ENCODE assay signal across 10 cellular contexts in genomic region chr16:87723224-87723619, GRCh38. TPM values are rescaled to one million over a fixed set of nuclear protein-coding genes. Genes with fewer than 3 reads are reported as not detected.
DNase-seq lines count a peak whose midpoint lies in the region; ATAC-seq and TF ChIP-seq lines count a peak whose summit lies in the region.
"Had no signal": no experiment of that assay in that cellular context is flagged by ENCODE, and none has a peak within 500 bp of the region (broad histone marks: within the 10 kb centered on the region; RNA-seq: fewer than 3 reads in every experiment).

No MANE protein-coding gene starts in this region.

- no peak for TF ChIP-seq POLR2A in testis (IDR thresholded peaks at IDR 0.05)

- H3K27ac ChIP-seq in right atrium auricular region (no peak overlapping the region), testis (peak overlapping the region in 1 of 2 donors; percentile 31)
- H3K27ac ChIP-seq: A549, neutrophil had no signal

- peak; percentile 33 for DNase-seq in activated CD4-positive, alpha-beta T cell treated with anti-CD3 and anti-CD28 coated beads for 36 hours
- DNase-seq in activated CD4-positive, alpha-beta T cell treated with anti-CD3 and anti-CD28 coated beads, Interleukin-2, amount 10 ng/mL, durations not matched to agents 24 days and 14 days: no peak
- DNase-seq in NCI-H1417 (lab: John Stamatoyannopoulos, UW): peak; percentile 79 to 95 (median 86)
- no peak for DNase-seq in activated B cell treated with CpG ODN at 0.5 μM for 24 hours
- DNase-seq in right atrium auricular region (ENCODE audit: low spot score): peak; percentile 70
- peak; percentile 93 for DNase-seq in testis
- no peak for DNase-seq in type B pancreatic cell (ENCODE audit: extremely low spot score, unreplicated experiment)

- H3K27me3 ChIP-seq in right atrium auricular region (no peaks in the 10 kb centered on the region), testis (no peaks in the 10 kb centered on the region)
- H3K27me3 ChIP-seq: neutrophil had no signal

- no peak overlapping the region for H3K4me3 Mint-ChIP-seq in activated CD4-positive, alpha-beta T cell treated with anti-CD3 and anti-CD28 coated beads for 36 hours
- H3K4me3 Mint-ChIP-seq in activated CD4-positive, alpha-beta T cell treated with anti-CD3 and anti-CD28 coated beads, Interleukin-2, amount 10 ng/mL, durations not matched to agents 24 days and 14 days: no peak overlapping the region
- H3K4me3 Mint-ChIP-seq in activated B cell treated with CpG ODN at 0.5 μM for 24 hours (no peak overlapping the region), type B pancreatic cell (no peak overlapping the region)

- intact Hi-C loops in activated CD4-positive, alpha-beta T cell treated with anti-CD3 and anti-CD28 coated beads for 36 hours (cut with DNase I, micrococcal nuclease): no loop called here
- intact Hi-C loops in activated CD4-positive, alpha-beta T cell treated with anti-CD3 and anti-CD28 coated beads, Interleukin-2, amount 10 ng/mL, durations not matched to agents 24 days and 14 days (cut with micrococcal nuclease): no loop called here
- intact Hi-C loops in activated B cell treated with CpG ODN at 0.5 μM for 24 hours (cut with micrococcal nuclease) (no loop called here), testis (cut with DNase I; ENCODE audit: low total_unique reads) (no loop called here)

- TF ChIP-seq CTCF in activated B cell treated with CpG ODN at 0.5 μM for 24 hours (IDR thresholded peaks at IDR 0.05) (no peak), right atrium auricular region (IDR thresholded peaks at IDR 0.05) (no peak), testis (IDR thresholded peaks at IDR 0.05) (no peak), type B pancreatic cell (conservative IDR thresholded peaks at IDR 0.05) (no peak)

- H3K4me3 ChIP-seq in right atrium auricular region (no peak overlapping the region), testis (no peak overlapping the region)
- H3K4me3 ChIP-seq: A549 had no signal

- peaks cover 63% of the 10 kb centered on the region for H3K36me3 Mint-ChIP-seq in activated CD4-positive, alpha-beta T cell treated with anti-CD3 and anti-CD28 coated beads for 36 hours (ENCODE audit: low read depth)
- H3K36me3 Mint-ChIP-seq in activated CD4-positive, alpha-beta T cell treated with anti-CD3 and anti-CD28 coated beads, Interleukin-2, amount 10 ng/mL, durations not matched to agents 24 days and 14 days (ENCODE audit: low read depth): peaks cover 45% of the 10 kb centered on the region
- H3K36me3 Mint-ChIP-seq in activated B cell treated with CpG ODN at 0.5 μM for 24 hours (ENCODE audit: low read depth) (peaks cover 73% of the 10 kb centered on the region), type B pancreatic cell (peaks cover 41% of the 10 kb centered on the region)

- H3K4me1 Mint-ChIP-seq in activated CD4-positive, alpha-beta T cell treated with anti-CD3 and anti-CD28 coated beads for 36 hours: peaks cover 7% of the 10 kb centered on the region
- peaks cover 9% of the 10 kb centered on the region for H3K4me1 Mint-ChIP-seq in activated CD4-positive, alpha-beta T cell treated with anti-CD3 and anti-CD28 coated beads, Interleukin-2, amount 10 ng/mL, durations not matched to agents 24 days and 14 days
- H3K4me1 Mint-ChIP-seq in activated B cell treated with CpG ODN at 0.5 μM for 24 hours (peaks cover 31% of the 10 kb centered on the region), type B pancreatic cell (ENCODE audit: unreplicated experiment) (peaks cover 28% of the 10 kb centered on the region)

- H3K9me3 ChIP-seq in right atrium auricular region (no peaks in the 10 kb centered on the region), testis (no peaks in the 10 kb centered on the region)
- H3K9me3 ChIP-seq: A549, neutrophil had no signal

- no peaks in the 10 kb centered on the region for H3K27me3 Mint-ChIP-seq in activated CD4-positive, alpha-beta T cell treated with anti-CD3 and anti-CD28 coated beads for 36 hours
- H3K27me3 Mint-ChIP-seq in activated CD4-positive, alpha-beta T cell treated with anti-CD3 and anti-CD28 coated beads, Interleukin-2, amount 10 ng/mL, durations not matched to agents 24 days and 14 days: no peaks in the 10 kb centered on the region
- H3K27me3 Mint-ChIP-seq in activated B cell treated with CpG ODN at 0.5 μM for 24 hours: no peaks in the 10 kb centered on the region
- H3K27me3 Mint-ChIP-seq in type B pancreatic cell: no peaks in the 10 kb centered on the region

- CTCF ChIA-PET in activated CD4-positive, alpha-beta T cell treated with anti-CD3 and anti-CD28 coated beads for 36 hours (lab: Charles Lee): no interaction called here
- CTCF ChIA-PET in activated B cell treated with CpG ODN at 0.5 μM for 24 hours (lab: Charles Lee): interaction anchor here (1.5 kb wide), 1 partner anchor 22 kb away, joined by 5 read pairs; no protein-coding TSS in a partner anchor

- ATAC-seq in activated CD4-positive, alpha-beta T cell treated with anti-CD3 and anti-CD28 coated beads for 36 hours: peak; percentile 30
- ATAC-seq in activated B cell treated with CpG ODN at 0.5 μM for 24 hours (ENCODE audit: low read depth) (peak; percentile 45), HG02885 (IDR thresholded peaks at IDR 0.05; ENCODE audit: poor library complexity, unreplicated experiment) (no peak)
- ATAC-seq: A549 had no signal

- H3K9me3 Mint-ChIP-seq in activated CD4-positive, alpha-beta T cell treated with anti-CD3 and anti-CD28 coated beads for 36 hours (ENCODE audit: low read depth): no peaks in the 10 kb centered on the region
- no peaks in the 10 kb centered on the region for H3K9me3 Mint-ChIP-seq in activated CD4-positive, alpha-beta T cell treated with anti-CD3 and anti-CD28 coated beads, Interleukin-2, amount 10 ng/mL, durations not matched to agents 24 days and 14 days
- H3K9me3 Mint-ChIP-seq in activated B cell treated with CpG ODN at 0.5 μM for 24 hours (no peaks in the 10 kb centered on the region), type B pancreatic cell (no peaks in the 10 kb centered on the region)

- WGBS in testis, 2 donors: 51 to 62% methylated on average over 12 of the region's 12 CpGs

- POLR2A ChIA-PET in activated CD4-positive, alpha-beta T cell treated with anti-CD3 and anti-CD28 coated beads for 36 hours (lab: Charles Lee): no interaction called here
- POLR2A ChIA-PET in activated B cell treated with CpG ODN at 0.5 μM for 24 hours (lab: Charles Lee): interaction anchor here (0.5 to 1.9 kb wide), 2 partner anchors 12 to 21 kb away, joined by 3 to 8 read pairs; no protein-coding TSS in a partner anchor

- H3K4me1 ChIP-seq in right atrium auricular region (peaks cover 0 to 14% of the 10 kb centered on the region in 2 donors), testis (peaks cover 16% of the 10 kb centered on the region)

- no peaks in the 10 kb centered on the region for H3K36me3 ChIP-seq in right atrium auricular region
- no peaks in the 10 kb centered on the region for H3K36me3 ChIP-seq in testis (ENCODE audit: low read depth, missing control alignments)

- no peak overlapping the region for H3K27ac Mint-ChIP-seq in activated CD4-positive, alpha-beta T cell treated with anti-CD3 and anti-CD28 coated beads for 36 hours
- no peak overlapping the region for H3K27ac Mint-ChIP-seq in activated CD4-positive, alpha-beta T cell treated with anti-CD3 and anti-CD28 coated beads, Interleukin-2, amount 10 ng/mL, durations not matched to agents 24 days and 14 days
- H3K27ac Mint-ChIP-seq in activated B cell treated with CpG ODN at 0.5 μM for 24 hours (no peak overlapping the region), type B pancreatic cell (no peak overlapping the region)

RNA-seq across cellular contexts. Expression of gene KLHDC4, which starts 42.6 kb away (rescaled TPM):
- 10 to 100 TPM; 67.0 to 77.3 TPM for total RNA-seq in activated CD4-positive, alpha-beta T cell treated with anti-CD3 and anti-CD28 coated beads for 36 hours
- 76.1 and 91.0 TPM in 2 replicates for total RNA-seq in activated CD4-positive, alpha-beta T cell treated with anti-CD3 and anti-CD28 coated beads, Interleukin-2, amount 10 ng/mL, durations not matched to agents 24 days and 14 days
- total RNA-seq in activated B cell treated with CpG ODN at 0.5 μM for 24 hours: 70.1 and 87.0 TPM in 2 replicates
- 10 to 100 TPM; 11.8 to 12.6 TPM for total RNA-seq in right atrium auricular region
- 100 to 1,000 TPM in 1 of 2 donors, 10 to 100 TPM in 1; 79.2 to 130 TPM for total RNA-seq in testis
- polyA plus RNA-seq in testis (ENCODE audit: insufficient read depth, low read depth, low replicate concordance): 60.6 TPM
- total RNA-seq in type B pancreatic cell (ENCODE audit: low replicate concordance): 34.4 and 43.4 TPM in 2 replicates

Comparison
In these comparisons a context has a peak if more than half of its experiments do, and no peak if none do; other contexts are left out.
1. DNase-seq: peak in activated CD4-positive, alpha-beta T cell treated with anti-CD3 and anti-CD28 coated beads for 36 hours (single experiment), NCI-H1417 (3 of 3), right atrium auricular region (single experiment) and testis (single experiment); none in activated CD4-positive, alpha-beta T cell treated with anti-CD3 and anti-CD28 coated beads, Interleukin-2, amount 10 ng/mL, durations not matched to agents 24 days and 14 days (single experiment), activated B cell treated with CpG ODN at 0.5 μM for 24 hours (single experiment) and type B pancreatic cell (single experiment).